ENCODE assay signal across 25 cellular contexts in the genomic region with DNA sequence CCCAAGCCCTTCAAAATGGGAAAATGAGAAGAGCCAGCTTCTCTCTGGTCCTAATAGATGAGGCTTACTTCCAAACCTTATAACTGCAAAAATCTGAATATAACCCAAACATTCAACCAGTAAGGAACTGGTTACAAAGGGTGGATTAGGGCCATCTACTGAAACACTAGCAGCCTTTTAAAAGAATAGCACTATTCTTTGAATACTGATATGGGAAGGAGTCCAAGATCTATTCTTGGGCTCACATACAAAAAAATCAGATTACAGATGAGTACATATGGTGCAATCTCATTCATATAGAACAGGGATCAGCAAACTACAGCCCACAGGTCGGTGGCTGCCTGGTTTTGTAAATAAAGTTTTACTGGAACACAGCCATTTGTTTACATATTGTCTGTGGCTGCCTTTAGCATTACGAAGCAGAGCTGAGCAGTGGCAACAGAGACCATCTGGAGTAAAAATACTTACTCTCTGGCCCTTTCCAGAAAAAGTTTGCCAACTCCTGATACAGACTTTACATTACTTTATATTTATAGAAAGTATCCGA.
DNase-seq lines count a peak whose midpoint lies in the region; ATAC-seq, FAIRE-seq and TF ChIP-seq lines count a peak whose summit lies in the region.
"Had no signal": no experiment of that assay in that cellular context is flagged by ENCODE, and none has a peak within 500 bp of the region (broad histone marks: within the 10 kb centered on the region; RNA-seq: fewer than 3 reads in every experiment).

No MANE protein-coding gene starts in this region.

- H3K27me3 Mint-ChIP-seq in endothelial cell (ENCODE audit: unreplicated experiment), result peaks cover 2% of the 10 kb centered on the region

- no peaks in the 10 kb centered on the region for H3K36me3 ChIP-seq in K562 (ENCODE audit: control insufficient read depth, insufficient read depth, low read length)
- H3K36me3 ChIP-seq: BLaER1 treated with 17β-estradiol and CSF1 and Interleukin-3, amounts not matched to agents 10 nM and 100 nM; transverse colon had no signal

- H3K36me3 Mint-ChIP-seq in endothelial cell (ENCODE audit: low read depth, unreplicated experiment), result no peaks in the 10 kb centered on the region

- no peak overlapping the region for H3K9ac ChIP-seq in K562 (ENCODE audit: insufficient read depth in 1 of 2, low read depth in 2 of 2, low read length in 2 of 2)
- H3K9ac ChIP-seq: BLaER1 treated with 17β-estradiol and CSF1 and Interleukin-3, amounts not matched to agents 10 nM and 100 nM; SK-N-SH had no signal

- intact Hi-C loops in K562 (cut with micrococcal nuclease) (no loop called here), left ventricle myocardium superior (cut with micrococcal nuclease) (no loop called here)

- no peak overlapping the region for H3K27ac Mint-ChIP-seq in endothelial cell (ENCODE audit: unreplicated experiment)
- H3K27ac Mint-ChIP-seq: nephron had no signal

- no peak for TF ChIP-seq RAD21 in K562 (CRISPR knock-in tag; conservative IDR thresholded peaks at IDR 0.05 in 1 of 2, IDR thresholded peaks at IDR 0.05 in 1 of 2)

- FAIRE-seq in K562 (lab: Jason Lieb, UNC), result no peak
- FAIRE-seq: astrocyte, G401.6, H1 had no signal

- POLR2A ChIA-PET in K562 (lab: Yijun Ruan, JAX), result no interaction called here

- TF ChIP-seq CTCF in LNCaP clone FGC (IDR thresholded peaks at IDR 0.05; ENCODE audit: control insufficient read depth, extremely low read depth, insufficient read depth) (no peak), K562 (IDR thresholded peaks at IDR 0.05 in 2 of 3, conservative IDR thresholded peaks at IDR 0.05 in 1 of 3; ENCODE audit: insufficient read depth in 2 of 3, low read depth in 1 of 3, low read length in 3 of 3) (no peak), endothelial cell (IDR thresholded peaks at IDR 0.05; ENCODE audit: unreplicated experiment) (no peak)

- 0% methylated on average over 3 of the region's 3 CpGs for WGBS in K562 (ENCODE audit: insufficient coverage, low coverage, missing lambda C conversion rate)

- no peak overlapping the region for H3K4me3 ChIP-seq in LNCaP clone FGC (ENCODE audit: low read depth, low read length)
- H3K4me3 ChIP-seq in K562, result no peak overlapping the region
- H3K4me3 ChIP-seq: BLaER1 treated with 17β-estradiol and CSF1 and Interleukin-3, amounts not matched to agents 10 nM and 100 nM; PC-9; transverse colon had no signal

- ATAC-seq in K562 (no peak), left ventricle myocardium superior (no peak)
- ATAC-seq: left colon had no signal

- H3K9me1 ChIP-seq in K562 (ENCODE audit: control insufficient read depth, insufficient read depth, low read length), result no peaks in the 10 kb centered on the region

- in situ Hi-C loops in K562 (cut with MboI), result no loop called here

- no peaks in the 10 kb centered on the region for H4K20me1 ChIP-seq in K562 (replicated peaks; ENCODE audit: control insufficient read depth, insufficient read depth, low read length)
- H4K20me1 ChIP-seq: BLaER1 treated with 17β-estradiol and CSF1 and Interleukin-3, amounts not matched to agents 10 nM and 100 nM had no signal

- CTCF ChIA-PET in K562 (lab: Yijun Ruan, JAX; ENCODE audit: low intra/inter-chr PET ratio), result interaction anchor here (0.9 kb wide), 1 partner anchor 10 kb away, joined by 3 read pairs; no protein-coding TSS in a partner anchor

- H3K4me3 Mint-ChIP-seq in endothelial cell (ENCODE audit: unreplicated experiment), result no peak overlapping the region
- H3K4me3 Mint-ChIP-seq: nephron had no signal

- peak; percentile 66 for DNase-seq in COLO829 (ENCODE audit: low spot score)
- peak; percentile 85 for DNase-seq in LNCaP clone FGC (ENCODE audit: low read depth)
- DNase-seq in K562 (ENCODE audit: extremely low read depth in 1 of 4, low spot score in 3 of 4), result no peak
- DNase-seq in foreskin melanocyte, result peak; percentile 36
- no peak for DNase-seq in mesenteric fat pad (ENCODE audit: low spot score)
- DNase-seq in left ventricle myocardium superior, result no peak
- DNase-seq in endothelial cell (ENCODE audit: low spot score), result no peak
- DNase-seq: activated CD4-positive, alpha-beta T cell treated with anti-CD3 and anti-CD28 coated beads, Interleukin-2, amount 50 U/mL, for 4 hours; activated CD4-positive, CD25-positive, alpha-beta regulatory T cell; activated T-cell treated with anti-CD3 and anti-CD28 coated beads, Interleukin-2, amount 50 U/mL, for 48 hours; COR-L47; left colon; mammary epithelial cell; NCI-H1436; NK-92 treated with Interleukin-12 subunit alpha and Interleukin-12 subunit beta, amount 100 ng/mL, for 24 hours; PC-9; SK-N-SH; stimulated activated CD4-positive, alpha-beta T cell treated with anti-CD3 and anti-CD28 coated beads, Interleukin-15, amount 100 ng/mL, for 24 hours; stimulated activated CD4-positive, alpha-beta T cell treated with anti-CD3 and anti-CD28 coated beads, Interleukin-4, amount 100 ng/mL, for 4 hours; transverse colon had no signal

- no peak overlapping the region for H2AFZ ChIP-seq in K562 (ENCODE audit: low read depth, low read length)
- H2AFZ ChIP-seq: PC-9 had no signal

- H3K27me3 ChIP-seq in K562 (ENCODE audit: control insufficient read depth in 2 of 2, insufficient read depth in 2 of 2, low read length in 2 of 2), result peaks cover 0 to 7% of the 10 kb centered on the region in 2 experiments; a peak in 1 of 5 replicates
- H3K27me3 ChIP-seq: BLaER1 treated with 17β-estradiol and CSF1 and Interleukin-3, amounts not matched to agents 10 nM and 100 nM; transverse colon had no signal

- peaks cover 7% of the 10 kb centered on the region for H3K4me1 Mint-ChIP-seq in endothelial cell (ENCODE audit: unreplicated experiment)

- no peak for TF ChIP-seq EP300 in K562 (IDR thresholded peaks at IDR 0.05; ENCODE audit: low read length)

- H3K79me2 ChIP-seq in K562 (ENCODE audit: control insufficient read depth, insufficient read depth, low read length), result no peaks in the 10 kb centered on the region

- TF ChIP-seq POLR2A in K562 (conservative IDR thresholded peaks at IDR 0.05), result no peak

- H3K9me3 ChIP-seq in K562 (replicated peaks; ENCODE audit: control insufficient read depth, insufficient read depth, low read depth, low read length), result no peaks in the 10 kb centered on the region
- H3K9me3 ChIP-seq: BLaER1 treated with 17β-estradiol and CSF1 and Interleukin-3, amounts not matched to agents 10 nM and 100 nM; SK-N-SH; transverse colon had no signal

- H3K9me3 Mint-ChIP-seq in endothelial cell (ENCODE audit: unreplicated experiment), result no peaks in the 10 kb centered on the region
- H3K9me3 Mint-ChIP-seq: nephron had no signal

- H3K4me2 ChIP-seq in K562 (ENCODE audit: insufficient read depth, low read length), result no peak overlapping the region
- H3K4me2 ChIP-seq: BLaER1 treated with 17β-estradiol and CSF1 and Interleukin-3, amounts not matched to agents 10 nM and 100 nM; PC-9; SK-N-SH had no signal

- no TSS peak for BruUV-seq in K562 (replicated peaks; lab: Mats Ljungman, UMichigan)

- H3K27ac ChIP-seq in K562 (ENCODE audit: extremely low read depth, low read depth, low read length), result no peak overlapping the region
- H3K27ac ChIP-seq: BLaER1 treated with 17β-estradiol and CSF1 and Interleukin-3, amounts not matched to agents 10 nM and 100 nM; PC-9; transverse colon had no signal

- no peaks in the 10 kb centered on the region for H3K4me1 ChIP-seq in K562 (replicated peaks in 1 of 2; ENCODE audit: control insufficient read depth in 2 of 2, insufficient read depth in 2 of 2, low read length in 2 of 2)
- H3K4me1 ChIP-seq: transverse colon had no signal

TF ChIP-seq in K562, 482 proteins besides CTCF, POLR2A, EP300 and RAD21 (continues in another document):
- TF ChIP-seq, protein P1, sequence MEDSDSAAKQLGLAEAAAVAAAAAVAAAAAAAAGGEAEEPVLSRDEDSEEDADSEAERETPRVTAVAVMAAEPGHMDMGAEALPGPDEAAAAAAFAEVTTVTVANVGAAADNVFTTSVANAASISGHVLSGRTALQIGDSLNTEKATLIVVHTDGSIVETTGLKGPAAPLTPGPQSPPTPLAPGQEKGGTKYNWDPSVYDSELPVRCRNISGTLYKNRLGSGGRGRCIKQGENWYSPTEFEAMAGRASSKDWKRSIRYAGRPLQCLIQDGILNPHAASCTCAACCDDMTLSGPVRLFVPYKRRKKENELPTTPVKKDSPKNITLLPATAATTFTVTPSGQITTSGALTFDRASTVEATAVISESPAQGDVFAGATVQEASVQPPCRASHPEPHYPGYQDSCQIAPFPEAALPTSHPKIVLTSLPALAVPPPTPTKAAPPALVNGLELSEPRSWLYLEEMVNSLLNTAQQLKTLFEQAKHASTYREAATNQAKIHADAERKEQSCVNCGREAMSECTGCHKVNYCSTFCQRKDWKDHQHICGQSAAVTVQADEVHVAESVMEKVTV (CRISPR knock-in tag; IDR thresholded peaks at IDR 0.05), result no peak

Comparison
In these comparisons a context has a peak if more than half of its experiments do, and no peak if none do; other contexts are left out.
1. DNase-seq: peak in COLO829 (single experiment), LNCaP clone FGC (single experiment) and foreskin melanocyte (single experiment); none in K562 (0 of 4), mesenteric fat pad (single experiment), left ventricle myocardium superior (single experiment) and endothelial cell (single experiment).